8 cellular contexts compared by ENCODE assay signal in the genomic region with DNA sequence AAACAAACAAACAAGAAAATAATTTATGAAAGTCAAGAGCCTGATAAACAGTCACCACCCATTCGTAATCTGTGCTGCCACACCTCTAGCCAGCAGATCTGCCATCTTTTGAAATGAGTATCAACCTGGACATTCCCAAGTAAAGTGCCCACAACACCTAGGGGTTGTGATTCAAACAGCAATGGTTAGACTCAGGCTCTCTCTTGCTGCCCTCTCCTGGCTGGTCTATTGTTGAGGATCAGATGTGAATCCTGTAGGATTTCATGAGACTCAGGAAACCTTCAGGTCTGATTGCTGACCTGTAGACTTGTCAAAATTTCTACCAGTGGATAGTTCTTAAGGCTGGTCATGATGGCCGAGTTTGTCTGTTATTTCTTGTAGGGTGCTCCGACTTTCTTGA. TPM values are rescaled to one million over a fixed set of nuclear protein-coding genes. Genes with fewer than 3 reads are reported as not detected.
DNase-seq lines count a peak whose midpoint lies in the region; ATAC-seq and TF ChIP-seq lines count a peak whose summit lies in the region.

No MANE protein-coding gene starts in this region.

- DNase-seq in NCI-H2107 treated with DMSO at 0.1 percent for 48 hours (lab: John Stamatoyannopoulos, UW; ENCODE audit: unreplicated experiment) (peak; percentile 29), NCI-H2107 (lab: John Stamatoyannopoulos, UW) (no peak), NCI-H1930 (lab: John Stamatoyannopoulos, UW) (peak; percentile 22 to 48), dorsolateral prefrontal cortex (peak in 3 of 10 donors; percentile 42 to 70 (median 67)), pons (ENCODE audit: low spot score) (peak; percentile 77), amniotic stem cell (lab: John Stamatoyannopoulos, UW) (no peak)

- intact Hi-C loops in dorsolateral prefrontal cortex (cut with DNase I), result loop anchor here in 1 of 2 donors (1.0 to 2.0 kb wide), 2 partner anchors 80 to 237 kb away; partner anchors contain the start of gene RPS6KA5

- H3K4me3 ChIP-seq in dorsolateral prefrontal cortex, result no peak overlapping the region

- TF ChIP-seq CTCF in dorsolateral prefrontal cortex (IDR thresholded peaks at IDR 0.05 in 54 of 56, conservative IDR thresholded peaks at IDR 0.05 in 2 of 56; ENCODE audit: low read depth in 1 of 56, partially characterized antibody in 56 of 56), result peak; percentile 28 to 79 (median 60)

- no peaks in the 10 kb centered on the region for H3K27me3 ChIP-seq in dorsolateral prefrontal cortex

- H3K27ac ChIP-seq in dorsolateral prefrontal cortex, result peak overlapping the region in 1 of 59 donors; percentile 29

- ATAC-seq in HG03354 (IDR thresholded peaks at IDR 0.05; ENCODE audit: poor library complexity, severe bottlenecking, unreplicated experiment), result no peak
- ATAC-seq in HG02588 (IDR thresholded peaks at IDR 0.05; ENCODE audit: unreplicated experiment), result no peak

RNA-seq across cellular contexts. Expression of gene DGLUCY, which starts 26.8 kb away (rescaled TPM):
- total RNA-seq in dorsolateral prefrontal cortex, result 100 to 1,000 TPM in 58 of 120 experiments, 10 to 100 TPM in 62; 70.3 to 143 (median 98.7) TPM

Comparison
In these comparisons a context has a peak if more than half of its experiments do, and no peak if none do; other contexts are left out.
1. DNase-seq: peak in NCI-H2107 treated with DMSO at 0.1 percent for 48 hours (single experiment), NCI-H1930 (2 of 2) and pons (single experiment); none in NCI-H2107 (single experiment) and amniotic stem cell (single experiment).